ENCODE assay signal across 10 cellular contexts in genomic region chr10:14186245-14186644, GRCh38.
A peak's percentile ranks its signal among the peaks of the same experiment; 100 is the strongest.
DNase-seq lines count a peak whose midpoint lies in the region; ATAC-seq, FAIRE-seq and TF ChIP-seq lines count a peak whose summit lies in the region.
"Had no signal": no experiment of that assay in that cellular context is flagged by ENCODE, and none has a peak within 500 bp of the region (broad histone marks: within the 10 kb centered on the region; RNA-seq: fewer than 3 reads in every experiment).

No MANE protein-coding gene starts in this region.

- TF ChIP-seq CTCF in GM12864 (IDR thresholded peaks at IDR 0.05; ENCODE audit: low read depth, low read length, missing control alignments) (peak; percentile 62), PC-3 (conservative IDR thresholded peaks at IDR 0.05; ENCODE audit: low read depth, low read length) (peak; percentile 40), endothelial cell of umbilical vein (IDR thresholded peaks at IDR 0.05; ENCODE audit: extremely low read depth in 1 of 2, insufficient read depth in 1 of 2, low read depth in 1 of 2, low read length in 2 of 2) (peak; percentile 2 to 41)

- H4K20me1 ChIP-seq in PC-3 (ENCODE audit: low read length) (no peaks in the 10 kb centered on the region), endothelial cell of umbilical vein (replicated peaks; ENCODE audit: control insufficient read depth, extremely low read depth, insufficient read depth, low read length) (no peaks in the 10 kb centered on the region)

- H3K9me1 ChIP-seq in endothelial cell of umbilical vein (replicated peaks; ENCODE audit: control insufficient read depth, extremely low read depth, insufficient read depth, low read length) = no peaks in the 10 kb centered on the region

- H3K4me3 ChIP-seq in GM12864 (ENCODE audit: low read depth, low read length) (no peak overlapping the region), PC-3 (ENCODE audit: low read length) (no peak overlapping the region), endothelial cell of umbilical vein (replicated peaks in 1 of 3; ENCODE audit: insufficient read depth in 1 of 3, low read depth in 1 of 3, low read length in 3 of 3) (no peak overlapping the region), small intestine (ENCODE audit: low read depth in 1 of 2, low read length in 2 of 2) (no peak overlapping the region)

- H3K79me2 ChIP-seq in PC-3 (ENCODE audit: low read length) = no peaks in the 10 kb centered on the region
- H3K79me2 ChIP-seq in endothelial cell of umbilical vein (ENCODE audit: control insufficient read depth, insufficient read depth, low read length) = no peaks in the 10 kb centered on the region

- dilution Hi-C loops in endothelial cell of umbilical vein (cut with MboI; ENCODE audit: extremely low pct_ligation_motif_present, low sequenced_read_pairs) = no loop called here

- FAIRE-seq in endothelial cell of umbilical vein (lab: Jason Lieb, UNC) = no peak
- FAIRE-seq in small intestine (lab: Jason Lieb, UNC) = no peak

- H3K9me3 ChIP-seq in PC-3 (ENCODE audit: low read length) (no peaks in the 10 kb centered on the region), endothelial cell of umbilical vein (replicated peaks; ENCODE audit: control insufficient read depth, insufficient read depth, low read length) (no peaks in the 10 kb centered on the region), small intestine (ENCODE audit: control insufficient read depth, low read depth) (no peaks in the 10 kb centered on the region)

- H3K4me1 ChIP-seq in PC-3 (ENCODE audit: insufficient read depth, low read length) = no peaks in the 10 kb centered on the region
- no peaks in the 10 kb centered on the region for H3K4me1 ChIP-seq in endothelial cell of umbilical vein (ENCODE audit: control insufficient read depth, extremely low read depth, insufficient read depth, low read length)
- no peaks in the 10 kb centered on the region for H3K4me1 ChIP-seq in small intestine (ENCODE audit: control insufficient read depth in 2 of 2, insufficient read depth in 1 of 2, low read depth in 1 of 2, low read length in 1 of 2)

- no peak for ATAC-seq in PC-3
- no peak for ATAC-seq in HG03097 (IDR thresholded peaks at IDR 0.05; ENCODE audit: low FRiP score, unreplicated experiment)

- no peak overlapping the region for H2AFZ ChIP-seq in PC-3 (ENCODE audit: low read length)
- H2AFZ ChIP-seq in endothelial cell of umbilical vein (ENCODE audit: low read depth, low read length) = no peak overlapping the region

- H3F3A ChIP-seq in PC-3 (ENCODE audit: low read length, unreplicated experiment) = no peaks in the 10 kb centered on the region

- H3K36me3 ChIP-seq in PC-3 (ENCODE audit: low read depth, low read length) = no peaks in the 10 kb centered on the region
- H3K36me3 ChIP-seq in endothelial cell of umbilical vein (ENCODE audit: control insufficient read depth in 2 of 2, extremely low read depth in 1 of 2, insufficient read depth in 2 of 2, low read length in 2 of 2) = no peaks in the 10 kb centered on the region
- H3K36me3 ChIP-seq in small intestine (ENCODE audit: control insufficient read depth in 2 of 2, insufficient read depth in 2 of 2, low read length in 2 of 2) = no peaks in the 10 kb centered on the region

- TF ChIP-seq POLR2A in endothelial cell of umbilical vein (IDR thresholded peaks at IDR 0.05; ENCODE audit: low read depth, low read length) = no peak

- peak; percentile 16 for DNase-seq in AG20443 (ENCODE audit: low spot score)
- no peak for DNase-seq in GM12864 (ENCODE audit: low read depth)
- DNase-seq in PC-3 = no peak
- DNase-seq in endothelial cell of umbilical vein (ENCODE audit: low read depth, low spot score) = no peak
- no peak for DNase-seq in NCI-H2107 (lab: John Stamatoyannopoulos, UW)
- DNase-seq in small intestine = no peak
- no peak for DNase-seq in superior temporal gyrus (ENCODE audit: extremely low spot score)
- DNase-seq: midbrain, SIG-M5 had no signal

- H3K9ac ChIP-seq in PC-3 (ENCODE audit: low read length) (no peak overlapping the region), endothelial cell of umbilical vein (replicated peaks; ENCODE audit: extremely low read depth, insufficient read depth, low read length) (no peak overlapping the region)

- H3K4me2 ChIP-seq in PC-3 (ENCODE audit: low read length) (no peak overlapping the region), endothelial cell of umbilical vein (ENCODE audit: insufficient read depth, low read length) (no peak overlapping the region)

- intact Hi-C loops in PC-3 (cut with micrococcal nuclease) = no loop called here
- intact Hi-C loops in endothelial cell of umbilical vein (cut with micrococcal nuclease) = no loop called here

- BruUV-seq in PC-3 (replicated peaks; lab: Mats Ljungman, UMichigan) = no TSS peak
- no TSS peak for BruUV-seq in endothelial cell of umbilical vein (replicated peaks; lab: Mats Ljungman, UMichigan)

- 73 to 89% (median 78%) methylated on average over 6 of the region's 6 CpGs for WGBS in small intestine, 3 donors

- no peaks in the 10 kb centered on the region for H3K9me2 ChIP-seq in PC-3 (replicated peaks; ENCODE audit: low read length)

- CTCF ChIA-PET in PC-3 (lab: Charles Lee) = interaction anchor here (0.6 kb wide), 1 partner anchor 1992 kb away, joined by 7 read pairs; no protein-coding TSS in a partner anchor
- CTCF ChIA-PET in endothelial cell of umbilical vein (lab: Charles Lee) = interaction anchor here (1.0 to 4.4 kb wide), 6 partner anchors 10 to 303 kb away, joined by 3 to 41 read pairs (median 4); no protein-coding TSS in a partner anchor

- POLR2A ChIA-PET in PC-3 (lab: Charles Lee; ENCODE audit: unreplicated experiment) (no interaction called here), endothelial cell of umbilical vein (lab: Charles Lee) (interaction anchor here (1.4 kb wide), 1 partner anchor 399 kb away, joined by 9 read pairs; no protein-coding TSS in a partner anchor)

- peaks cover 9% of the 10 kb centered on the region; the same call in 1 of the 2 replicates for H3K27me3 ChIP-seq in PC-3 (ENCODE audit: low read length)
- H3K27me3 ChIP-seq in endothelial cell of umbilical vein (ENCODE audit: control insufficient read depth in 2 of 2, insufficient read depth in 2 of 2, low read length in 2 of 2) = peaks cover 20 to 34% of the 10 kb centered on the region in 2 experiments
- peaks cover 0 to 6% of the 10 kb centered on the region in 2 donors for H3K27me3 ChIP-seq in small intestine (ENCODE audit: control insufficient read depth in 2 of 2, insufficient read depth in 2 of 2, low read length in 2 of 2)

- no peak overlapping the region for H3K27ac ChIP-seq in PC-3 (ENCODE audit: low read length)
- H3K27ac ChIP-seq in endothelial cell of umbilical vein (ENCODE audit: insufficient read depth, low read depth, low read length) = no peak overlapping the region
- no peak overlapping the region for H3K27ac ChIP-seq in small intestine (ENCODE audit: low read depth in 1 of 2, low read length in 1 of 2)

TF ChIP-seq in endothelial cell of umbilical vein, 7 proteins besides CTCF, POLR2A, EP300 and RAD21:
- TF ChIP-seq MYC (IDR thresholded peaks at IDR 0.05; ENCODE audit: low read depth, low read length) = no peak
- TF ChIP-seq JUN (IDR thresholded peaks at IDR 0.05; ENCODE audit: borderline replicate concordance, insufficient read depth, insufficient read length, low read depth) = no peak
- TF ChIP-seq MAX (IDR thresholded peaks at IDR 0.05; ENCODE audit: insufficient read depth, insufficient read length) = no peak
- TF ChIP-seq GATA2 (IDR thresholded peaks at IDR 0.05; ENCODE audit: insufficient read depth, insufficient read length, low read depth, low read length) = no peak
- no peak for TF ChIP-seq FOS (IDR thresholded peaks at IDR 0.05; ENCODE audit: borderline replicate concordance, insufficient read depth, low read length)
- no peak for TF ChIP-seq POLR2AphosphoS5 (IDR thresholded peaks at IDR 0.05; ENCODE audit: insufficient read depth, low read depth, low read length)
- TF ChIP-seq EZH2 (IDR thresholded peaks at IDR 0.05; ENCODE audit: borderline replicate concordance, low read depth, low read length, severe bottlenecking) = no peak
